In genomic region chr11:47376183-47376542, GRCh38 we compare ENCODE assay signal across 1 cellular context.
TF ChIP-seq lines count a peak whose summit lies in the region.

No MANE protein-coding gene starts in this region.

TF ChIP-seq in GM23338, 12 proteins besides CTCF, POLR2A, EP300 and RAD21 (continued from another document):
- TF ChIP-seq ZNF462 (CRISPR knock-in tag; IDR thresholded peaks at IDR 0.05) (no peak), EZH2 (IDR thresholded peaks at IDR 0.05; ENCODE audit: low read depth, unreplicated experiment) (no peak), JUNB (IDR thresholded peaks at IDR 0.05; ENCODE audit: unreplicated experiment) (no peak), EZH2phosphoT487 (IDR thresholded peaks at IDR 0.05; ENCODE audit: unreplicated experiment) (no peak), CREB1 (CRISPR knock-in tag; IDR thresholded peaks at IDR 0.05; ENCODE audit: low read depth) (no peak), ETS1 (IDR thresholded peaks at IDR 0.05) (no peak)
